1 cellular context compared by ENCODE assay signal in genomic region chr11:3055881-3056280, GRCh38.
TF ChIP-seq lines count a peak whose summit lies in the region.

No MANE protein-coding gene starts in this region.

TF ChIP-seq in HCT116, 20 proteins besides CTCF, POLR2A, EP300 and RAD21 (continued from another document):
- no peak for TF ChIP-seq ZBTB33 (IDR thresholded peaks at IDR 0.05; ENCODE audit: extremely low read depth, insufficient replicate concordance, low read length)
- TF ChIP-seq MAX (IDR thresholded peaks at IDR 0.05) = no peak
